Comparison of ENCODE assay signal across 15 cellular contexts in genomic region chr17:28899212-28899815, GRCh38. TPM values are rescaled to one million over a fixed set of nuclear protein-coding genes. Genes with fewer than 3 reads are reported as not detected.
DNase-seq lines count a peak whose midpoint lies in the region; ATAC-seq and TF ChIP-seq lines count a peak whose summit lies in the region.
"Had no signal": no experiment of that assay in that cellular context is flagged by ENCODE, and none has a peak within 500 bp of the region (broad histone marks: within the 10 kb centered on the region; RNA-seq: fewer than 3 reads in every experiment).

No MANE protein-coding gene starts in this region.

- peaks cover 4% of the 10 kb centered on the region; the same call in 1 of the 2 replicates for H3K79me2 ChIP-seq in H9 (ENCODE audit: insufficient read depth, low read length)

- H3K4me1 ChIP-seq in mucosa of stomach (ENCODE audit: control insufficient read depth, insufficient read depth, low read length) (peaks cover 45% of the 10 kb centered on the region), H9 (ENCODE audit: insufficient read depth, low read length) (peaks cover 9% of the 10 kb centered on the region)

- ATAC-seq in stimulated activated naive CD8-positive, alpha-beta T cell treated with anti-CD3 and anti-CD28 coated beads, Interleukin-15, Interleukin-2, amounts not matched to agents 100 U/mL and 50 U/mL, for 24 hours: no peak
- ATAC-seq in T-helper 17 cell: no peak
- ATAC-seq: GM23338, Right ventricle myocardium inferior had no signal

- peaks cover 24% of the 10 kb centered on the region for H3K36me3 Mint-ChIP-seq in stimulated activated naive CD8-positive, alpha-beta T cell treated with anti-CD3 and anti-CD28 coated beads, Interleukin-15, Interleukin-2, amounts not matched to agents 100 ng/mL and 50 ng/mL, for 24 hours (ENCODE audit: low read depth)
- H3K36me3 Mint-ChIP-seq in T-helper 17 cell (ENCODE audit: low read depth) (peaks cover 5% of the 10 kb centered on the region), H9 (ENCODE audit: insufficient read depth in 1 of 3, low read depth in 3 of 3) (peaks cover 17 to 29% (median 20%) of the 10 kb centered on the region in 3 experiments)

- H3K4me2 ChIP-seq in H9 (ENCODE audit: insufficient read depth, insufficient read length, low read length): no peak overlapping the region
- H3K4me2 ChIP-seq: GM23338 had no signal

- peaks cover 4% of the 10 kb centered on the region for H3K79me1 ChIP-seq in H9 (ENCODE audit: insufficient read depth, low read depth, low read length, poor library complexity, severe bottlenecking)

- no peaks in the 10 kb centered on the region for H4K20me1 ChIP-seq in H9 (ENCODE audit: control insufficient read depth, insufficient read depth, insufficient read length)

- no peak overlapping the region for H3K4me3 Mint-ChIP-seq in stimulated activated naive CD8-positive, alpha-beta T cell treated with anti-CD3 and anti-CD28 coated beads, Interleukin-15, Interleukin-2, amounts not matched to agents 100 ng/mL and 50 ng/mL, for 24 hours
- H3K4me3 Mint-ChIP-seq in T-helper 17 cell (peak overlapping the region; percentile 62), H9 (peak overlapping the region in 1 of 2 experiments; percentile 48; a peak in 1 of 5 replicates)
- H3K4me3 Mint-ChIP-seq: GM23338 had no signal

- no peaks in the 10 kb centered on the region for H3K9me3 ChIP-seq in T-helper 17 cell (ENCODE audit: control insufficient read depth, low read length, poor library complexity, severe bottlenecking)
- H3K9me3 ChIP-seq in mucosa of stomach (ENCODE audit: control insufficient read depth, low read length): no peaks in the 10 kb centered on the region
- no peaks in the 10 kb centered on the region for H3K9me3 ChIP-seq in H9 (ENCODE audit: control insufficient read depth, low read depth, low read length)
- H3K9me3 ChIP-seq: right atrium auricular region, thoracic aorta had no signal

- H2AK5ac ChIP-seq in H9 (ENCODE audit: insufficient read length, low read length): no peak overlapping the region

- no peaks in the 10 kb centered on the region for H3K36me3 ChIP-seq in mucosa of stomach (ENCODE audit: control insufficient read depth, insufficient read depth, low read length)
- H3K36me3 ChIP-seq: right atrium auricular region, thoracic aorta had no signal

- H3K18ac ChIP-seq in H9 (ENCODE audit: insufficient read length, low read depth, low read length): no peak overlapping the region

- H3K14ac ChIP-seq in H9 (ENCODE audit: insufficient read depth, low read length): no peak overlapping the region

- peaks cover 6% of the 10 kb centered on the region for H3K23me2 ChIP-seq in H9 (ENCODE audit: insufficient read length, low read depth, low read length, poor library complexity, severe bottlenecking)

- H4K91ac ChIP-seq in H9 (ENCODE audit: insufficient read length, low read depth, low read length): no peak overlapping the region

- no peaks in the 10 kb centered on the region for H3K9me3 Mint-ChIP-seq in stimulated activated naive CD8-positive, alpha-beta T cell treated with anti-CD3 and anti-CD28 coated beads, Interleukin-15, Interleukin-2, amounts not matched to agents 100 ng/mL and 50 ng/mL, for 24 hours
- H3K9me3 Mint-ChIP-seq in H9: peaks cover 0 to 3% of the 10 kb centered on the region in 2 experiments; a peak in 2 of 5 replicates
- H3K9me3 Mint-ChIP-seq: GM23338 had no signal

- H3K4me1 Mint-ChIP-seq in stimulated activated naive CD8-positive, alpha-beta T cell treated with anti-CD3 and anti-CD28 coated beads, Interleukin-15, Interleukin-2, amounts not matched to agents 100 ng/mL and 50 ng/mL, for 24 hours (ENCODE audit: low read depth): peaks cover 50% of the 10 kb centered on the region
- H3K4me1 Mint-ChIP-seq in T-helper 17 cell: peaks cover 47% of the 10 kb centered on the region
- peaks cover 31 to 36% of the 10 kb centered on the region in 2 experiments for H3K4me1 Mint-ChIP-seq in H9

- H2BK15ac ChIP-seq in H9 (ENCODE audit: low read depth, low read length): no peak overlapping the region

- H3K23ac ChIP-seq in H9 (ENCODE audit: insufficient read length, low read depth, low read length): no peak overlapping the region

- H3K27me3 ChIP-seq in mucosa of stomach (ENCODE audit: control insufficient read depth, insufficient read depth, low read length) (no peaks in the 10 kb centered on the region), H9 (ENCODE audit: insufficient read depth, low read length) (0 out of 2 replicates have a peak, but pooled peaks cover 3% of the 10 kb centered on the region)
- H3K27me3 ChIP-seq: right atrium auricular region had no signal

- H2BK120ac ChIP-seq in H9 (ENCODE audit: low read depth, low read length, poor library complexity, severe bottlenecking): no peak overlapping the region

- H2BK20ac ChIP-seq in H9 (ENCODE audit: low read depth, low read length, poor library complexity, severe bottlenecking): no peak overlapping the region

- H3K27ac Mint-ChIP-seq in stimulated activated naive CD8-positive, alpha-beta T cell treated with anti-CD3 and anti-CD28 coated beads, Interleukin-15, Interleukin-2, amounts not matched to agents 100 ng/mL and 50 ng/mL, for 24 hours: peak overlapping the region; percentile 65
- H3K27ac Mint-ChIP-seq in T-helper 17 cell (peak overlapping the region; percentile 65), H9 (no peak overlapping the region; a peak in 1 of 7 replicates)
- H3K27ac Mint-ChIP-seq: GM23338 had no signal

- H3T11ph ChIP-seq in H9 (ENCODE audit: low read length): no peak overlapping the region

- no peaks in the 10 kb centered on the region for H3K27me3 Mint-ChIP-seq in stimulated activated naive CD8-positive, alpha-beta T cell treated with anti-CD3 and anti-CD28 coated beads, Interleukin-15, Interleukin-2, amounts not matched to agents 100 ng/mL and 50 ng/mL, for 24 hours
- H3K27me3 Mint-ChIP-seq in T-helper 17 cell (no peaks in the 10 kb centered on the region), H9 (ENCODE audit: low read depth) (peaks cover 3% of the 10 kb centered on the region)

- no peak overlapping the region for H2BK12ac ChIP-seq in H9 (ENCODE audit: insufficient read length, low read depth, low read length)

- TF ChIP-seq CTCF in H9 (conservative IDR thresholded peaks at IDR 0.05): no peak

- H3K9ac ChIP-seq in mucosa of stomach (ENCODE audit: low read length): peak overlapping the region; percentile 87
- no peak overlapping the region for H3K9ac ChIP-seq in H9 (ENCODE audit: extremely low read depth, insufficient read length, low read length)

- no peak overlapping the region for H2BK5ac ChIP-seq in H9 (ENCODE audit: insufficient read length, low read length)

- no peak overlapping the region for H2AFZ ChIP-seq in H9 (ENCODE audit: low read length)
- H2AFZ ChIP-seq: GM23338 had no signal

- no peak overlapping the region for H3K56ac ChIP-seq in H9 (ENCODE audit: insufficient read length, low read depth, low read length)

- no peak overlapping the region for H3K27ac ChIP-seq in H9 (ENCODE audit: insufficient read length, low read depth, low read length)

- H3K4ac ChIP-seq in H9 (ENCODE audit: low read depth, low read length): no peak overlapping the region

- H4K8ac ChIP-seq in H9 (replicated peaks; ENCODE audit: insufficient read length, low read depth, low read length): no peak overlapping the region

- no CpG with 5 or more reads among the region's 5 CpGs for WGBS in H9 (ENCODE audit: extremely low coverage, insufficient read length, low lambda C conversion rate)

- no peak overlapping the region for H3K4me3 ChIP-seq in mucosa of stomach (ENCODE audit: low read length)
- H3K4me3 ChIP-seq: GM23338, right atrium auricular region, thoracic aorta had no signal

- no peak overlapping the region for H4K5ac ChIP-seq in H9 (ENCODE audit: insufficient read length, low read depth, low read length)

- no peak for DNase-seq in stimulated activated naive CD8-positive, alpha-beta T cell treated with anti-CD3 and anti-CD28 coated beads, Interleukin-15, Interleukin-2, amounts not matched to agents 100 U/mL and 50 U/mL, for 24 hours
- DNase-seq in T-helper 17 cell (no peak), putamen (ENCODE audit: low spot score) (no peak), H9 (no peak), COLO668 (lab: John Stamatoyannopoulos, UW; ENCODE audit: unreplicated experiment) (no peak)
- DNase-seq: activated CD4-positive, alpha-beta T cell treated with anti-CD3 and anti-CD28 coated beads, Interleukin-2, amount 50 U/mL, for 48 hours; C1 segment of cervical spinal cord; EL; NCI-H1436 treated with DMSO at 0.1 percent for 48 hours had no signal

RNA-seq across cellular contexts. Expression of gene FLOT2, which starts 1.8 kb away (rescaled TPM):
- total RNA-seq in T-helper 17 cell (100 to 1,000 TPM; 132 to 147 TPM), H9 (2021) (173 and 185 TPM in 2 replicates)

RNA-seq across cellular contexts. Expression of gene DHRS13, which starts 3.6 kb away (rescaled TPM):
- total RNA-seq in T-helper 17 cell (10 to 100 TPM; 21.0 TPM), H9 (2021) (28.6 and 29.6 TPM in 2 replicates)

RNA-seq across cellular contexts. Expression of gene ERAL1, which starts 44.5 kb away (rescaled TPM):
- total RNA-seq in T-helper 17 cell: 10 to 100 TPM; 19.0 to 20.5 TPM
- total RNA-seq in H9 (2021): 61.7 and 67.8 TPM in 2 replicates

RNA-seq across cellular contexts. Expression of gene PHF12, which starts 52.0 kb away (rescaled TPM):
- 100 to 1,000 TPM; 164 to 174 TPM for total RNA-seq in T-helper 17 cell
- 62.1 and 68.5 TPM in 2 replicates for total RNA-seq in H9 (2021)

RNA-seq across cellular contexts. Expression of gene FAM222B, which starts 56.7 kb away (rescaled TPM):
- 10 to 100 TPM; 18.3 to 22.6 TPM for total RNA-seq in T-helper 17 cell
- 76.1 and 77.1 TPM in 2 replicates for total RNA-seq in H9 (2021)

Comparison
In these comparisons a context has a peak if more than half of its experiments do, and no peak if none do; other contexts are left out.
1. H3K27ac Mint-ChIP-seq: peak in stimulated activated naive CD8-positive, alpha-beta T cell treated with anti-CD3 and anti-CD28 coated beads, Interleukin-15, Interleukin-2, amounts not matched to agents 100 ng/mL and 50 ng/mL, for 24 hours (single experiment) and T-helper 17 cell (single experiment); none in H9 (0 of 3).